ENCODE assay signal across 23 cellular contexts in genomic region chr11:44967930-44968496, GRCh38. TPM values are rescaled to one million over a fixed set of nuclear protein-coding genes. Genes with fewer than 3 reads are reported as not detected.
DNase-seq lines count a peak whose midpoint lies in the region; FAIRE-seq and TF ChIP-seq lines count a peak whose summit lies in the region.
"Had no signal": no experiment of that assay in that cellular context is flagged by ENCODE, and none has a peak within 500 bp of the region (broad histone marks: within the 10 kb centered on the region; RNA-seq: fewer than 3 reads in every experiment).

No MANE protein-coding gene starts in this region.

- peak overlapping the region; percentile 91 for H2AK5ac ChIP-seq in neuronal stem cell (ENCODE audit: low read depth, low read length)

- no peak overlapping the region for H4K8ac ChIP-seq in neuronal stem cell (ENCODE audit: low read depth, low read length)

- H3K18ac ChIP-seq in neuronal stem cell (ENCODE audit: low read length) = peak overlapping the region; percentile 86

- H2BK12ac ChIP-seq in neuronal stem cell (ENCODE audit: low read length) = peak overlapping the region; percentile 64

- no TSS peak for BruUV-seq in mammary epithelial cell (replicated peaks; lab: Mats Ljungman, UMichigan)

- no peak for FAIRE-seq in H54 (lab: Jason Lieb, UNC)
- FAIRE-seq: A204.1, D721Med, G401.6 had no signal

- peak overlapping the region; percentile 76 for H2BK5ac ChIP-seq in neuronal stem cell (ENCODE audit: low read length)

- H3K4me1 Mint-ChIP-seq in brain = peaks cover 55% of the 10 kb centered on the region
- H3K4me1 Mint-ChIP-seq: CD4-positive, CD25-positive, alpha-beta regulatory T cell had no signal

- DNase-seq in mammary epithelial cell = no peak
- no peak for DNase-seq in breast epithelium (ENCODE audit: low spot score in 2 of 2)
- no peak for DNase-seq in neuronal stem cell (ENCODE audit: low spot score)
- no peak for DNase-seq in H54 (ENCODE audit: insufficient read length, low spot score)
- no peak for DNase-seq in left ventricle myocardium inferior
- DNase-seq in LoVo (ENCODE audit: low spot score) = no peak
- DNase-seq: CD4-positive, CD25-positive, alpha-beta regulatory T cell; GOT3; IMR-90; KG1; MM.1S; NCI-H2029; NCI-H2227 treated with DMSO at 0.1 percent for 48 hours; NCI-H510A treated with DMSO at 0.1 percent for 48 hours; NCI-H748 treated with DMSO at 0.1 percent for 48 hours; PC-9; RPMI8226; SHP77 treated with DMSO at 0.1 percent for 48 hours had no signal

- H3K4me3 Mint-ChIP-seq in brain = no peak overlapping the region
- H3K4me3 Mint-ChIP-seq: CD4-positive, CD25-positive, alpha-beta regulatory T cell had no signal

- peak overlapping the region; percentile 9 for H2AFZ ChIP-seq in mammary epithelial cell (ENCODE audit: low read depth, low read length)
- H2AFZ ChIP-seq in neuronal stem cell (ENCODE audit: low read length) = no peak overlapping the region
- H2AFZ ChIP-seq: PC-9 had no signal

- no peaks in the 10 kb centered on the region for H3K9me3 ChIP-seq in mammary epithelial cell (replicated peaks; ENCODE audit: insufficient read depth, low read length)
- H3K9me3 ChIP-seq in breast epithelium = no peaks in the 10 kb centered on the region
- H3K9me3 ChIP-seq in neuronal stem cell (replicated peaks in 1 of 2; ENCODE audit: control insufficient read depth in 2 of 2, insufficient read depth in 1 of 2, low read depth in 1 of 2, low read length in 2 of 2) = no peaks in the 10 kb centered on the region
- H3K9me3 ChIP-seq in left ventricle myocardium inferior (replicated peaks) = no peaks in the 10 kb centered on the region
- H3K9me3 ChIP-seq: BLaER1 had no signal

- WGBS in mammary epithelial cell (ENCODE audit: low coverage, missing lambda C conversion rate) = 13% methylated on average over 3 of the region's 3 CpGs
- no CpG with 5 or more reads among the region's 3 CpGs for WGBS in neuronal stem cell (ENCODE audit: extremely low coverage in 2 of 2, insufficient read length in 2 of 2, insufficient replicate concordance in 1 of 2), 2 donors

- H3K4ac ChIP-seq in neuronal stem cell (ENCODE audit: low read length) = no peak overlapping the region

- H3K79me2 ChIP-seq in mammary epithelial cell (ENCODE audit: insufficient read depth, low read length) = no peaks in the 10 kb centered on the region

- H3K4me1 ChIP-seq in mammary epithelial cell (ENCODE audit: insufficient read depth, low read length) (peaks cover 8% of the 10 kb centered on the region), breast epithelium (no peaks in the 10 kb centered on the region), neuronal stem cell (ENCODE audit: control insufficient read depth in 2 of 2, insufficient read depth in 1 of 2, low read depth in 1 of 2, low read length in 2 of 2) (peaks cover 0 to 21% of the 10 kb centered on the region in 2 donors), left ventricle myocardium inferior (peaks cover 14% of the 10 kb centered on the region)

- H4K91ac ChIP-seq in neuronal stem cell (ENCODE audit: low read depth, low read length, poor library complexity) = no peak overlapping the region

- H3K4me2 ChIP-seq in mammary epithelial cell (ENCODE audit: insufficient read depth, low read depth, low read length) (no peak overlapping the region), neuronal stem cell (ENCODE audit: insufficient read depth, low read length, poor library complexity, severe bottlenecking) (no peak overlapping the region)
- H3K4me2 ChIP-seq: BLaER1, PC-9 had no signal

- H3K27me3 ChIP-seq in mammary epithelial cell (ENCODE audit: insufficient read depth, low read length) (no peaks in the 10 kb centered on the region), breast epithelium (no peaks in the 10 kb centered on the region), neuronal stem cell (ENCODE audit: control insufficient read depth in 3 of 3, insufficient read depth in 3 of 3, low read depth in 1 of 3, low read length in 3 of 3) (peaks cover 0 to 58% (median 0%) of the 10 kb centered on the region in 3 experiments), left ventricle myocardium inferior (ENCODE audit: low read depth) (no peaks in the 10 kb centered on the region)
- H3K27me3 ChIP-seq: BLaER1 had no signal

- H3K23ac ChIP-seq in neuronal stem cell (ENCODE audit: low read depth, low read length, poor library complexity) = no peak overlapping the region

- no peak overlapping the region for H3K27ac ChIP-seq in mammary epithelial cell (ENCODE audit: insufficient read depth, low read depth, low read length)
- no peak overlapping the region for H3K27ac ChIP-seq in breast epithelium
- H3K27ac ChIP-seq in neuronal stem cell (replicated peaks; ENCODE audit: low read length) = no peak overlapping the region
- H3K27ac ChIP-seq in left ventricle myocardium inferior (replicated peaks) = no peak overlapping the region
- H3K27ac ChIP-seq: BLaER1, PC-9 had no signal

- peak overlapping the region; percentile 71 for H2BK15ac ChIP-seq in neuronal stem cell (ENCODE audit: low read length)

- peak overlapping the region; percentile 19 for H2BK120ac ChIP-seq in neuronal stem cell (ENCODE audit: low read depth, low read length)

- TF ChIP-seq POLR2A in breast epithelium (IDR thresholded peaks at IDR 0.05) = no peak
- no peak for TF ChIP-seq POLR2A in H54 (IDR thresholded peaks at IDR 0.05; ENCODE audit: low read depth, low read length)

- CTCF ChIA-PET in mammary epithelial cell (lab: Charles Lee; ENCODE audit: low non-redundant PET) = no interaction called here

- H3K4me3 ChIP-seq in mammary epithelial cell (replicated peaks in 1 of 3; ENCODE audit: insufficient read depth in 1 of 3, low read depth in 2 of 3, low read length in 3 of 3) (no peak overlapping the region), breast epithelium (no peak overlapping the region), neuronal stem cell (ENCODE audit: low read length in 2 of 2) (no peak overlapping the region), left ventricle myocardium inferior (no peak overlapping the region)
- H3K4me3 ChIP-seq: BLaER1, PC-9 had no signal

- H3K36me3 Mint-ChIP-seq in brain = no peaks in the 10 kb centered on the region
- H3K36me3 Mint-ChIP-seq: CD4-positive, CD25-positive, alpha-beta regulatory T cell had no signal

- dilution Hi-C loops in mammary epithelial cell (cut with HindIII; ENCODE audit: low sequenced_read_pairs) = no loop called here

- in situ Hi-C loops in mammary epithelial cell (cut with MboI; ENCODE audit: low sequenced_read_pairs in 2 of 2) = no loop called here

- H3K79me1 ChIP-seq in neuronal stem cell (ENCODE audit: low read depth, low read length) = no peaks in the 10 kb centered on the region

- TF ChIP-seq CTCF in mammary epithelial cell (conservative IDR thresholded peaks at IDR 0.05 in 1 of 2, IDR thresholded peaks at IDR 0.05 in 1 of 2; ENCODE audit: extremely low read depth in 1 of 2, insufficient read depth in 1 of 2, low read depth in 1 of 2, low read length in 2 of 2) (peak in 1 of 2 donors; percentile 4), breast epithelium (IDR thresholded peaks at IDR 0.05) (no peak), brain (conservative IDR thresholded peaks at IDR 0.05) (no peak), left ventricle myocardium inferior (IDR thresholded peaks at IDR 0.05; ENCODE audit: borderline replicate concordance) (no peak)

- no peaks in the 10 kb centered on the region for H4K20me1 ChIP-seq in mammary epithelial cell (ENCODE audit: insufficient read depth, low read length)
- H4K20me1 ChIP-seq: BLaER1 had no signal

- peak overlapping the region in 3 of 5 experiments; percentile 46 to 88 (median 53) for H3K27ac Mint-ChIP-seq in brain

- no peaks in the 10 kb centered on the region for H3K27me3 Mint-ChIP-seq in brain
- H3K27me3 Mint-ChIP-seq: CD4-positive, CD25-positive, alpha-beta regulatory T cell had no signal

- no peak overlapping the region for H3K14ac ChIP-seq in neuronal stem cell (ENCODE audit: low read length)

- intact Hi-C loops in mammary epithelial cell (cut with micrococcal nuclease) (no loop called here), breast epithelium (cut with DNase I; ENCODE audit: low total_unique reads) (no loop called here), left ventricle myocardium inferior (cut with micrococcal nuclease) (no loop called here)

- no peaks in the 10 kb centered on the region for H3K36me3 ChIP-seq in mammary epithelial cell (ENCODE audit: insufficient read depth, low read length)
- no peaks in the 10 kb centered on the region for H3K36me3 ChIP-seq in breast epithelium
- H3K36me3 ChIP-seq in neuronal stem cell (replicated peaks in 1 of 2; ENCODE audit: control insufficient read depth in 2 of 2, insufficient read depth in 2 of 2, low read length in 2 of 2) = no peaks in the 10 kb centered on the region
- H3K36me3 ChIP-seq in left ventricle myocardium inferior = no peaks in the 10 kb centered on the region
- H3K36me3 ChIP-seq: BLaER1 had no signal

- H3K9ac ChIP-seq in mammary epithelial cell (ENCODE audit: insufficient read depth, low read length) (no peak overlapping the region), neuronal stem cell (ENCODE audit: low read depth, low read length, poor library complexity) (no peak overlapping the region)
- H3K9ac ChIP-seq: BLaER1 had no signal

- H3K9me3 Mint-ChIP-seq in brain = no peaks in the 10 kb centered on the region
- H3K9me3 Mint-ChIP-seq: CD4-positive, CD25-positive, alpha-beta regulatory T cell had no signal

RNA-seq across cellular contexts. Expression of gene TP53I11, which starts 17.3 kb away (rescaled TPM):
- total RNA-seq in mammary epithelial cell (10 to 100 TPM; 23.2 to 23.5 TPM), breast epithelium (10 to 100 TPM; 30.7 to 91.1 (median 75.7) TPM), left ventricle myocardium inferior (39.4 TPM)
- polyA plus RNA-seq in mammary epithelial cell (7.3 TPM), brain (ENCODE audit: insufficient read depth, low read depth, low replicate concordance) (75.8 TPM)
- polyA minus RNA-seq in mammary epithelial cell = 29.3 TPM
- polyA plus RNA-seq in neuronal stem cell (2013, experiment 1 of 2) = 235 TPM
- polyA plus RNA-seq in neuronal stem cell (2013, experiment 2 of 2) = 227 TPM
